Comparison of ENCODE assay signal across 1 cellular context in the genomic region with DNA sequence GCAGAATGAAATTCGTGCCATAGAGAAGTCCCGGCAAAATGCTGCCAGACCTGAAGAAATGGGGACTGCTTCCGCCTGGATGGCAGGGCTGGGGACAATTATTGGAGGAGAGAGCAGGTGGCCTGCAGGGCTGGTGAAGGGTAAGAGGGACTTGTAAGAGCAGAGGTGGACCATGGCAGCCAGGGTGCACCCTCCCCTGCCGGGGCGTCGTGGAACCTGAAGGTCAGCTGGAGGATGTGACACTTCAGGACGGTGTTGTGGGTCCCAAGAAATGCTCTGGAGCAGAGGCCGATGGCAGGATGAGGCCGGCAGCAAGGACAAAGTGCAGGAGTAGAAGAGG.
TF ChIP-seq lines count a peak whose summit lies in the region.

No MANE protein-coding gene starts in this region.

TF ChIP-seq in HCT116, 20 proteins besides CTCF, POLR2A, EP300 and RAD21 (continued from another document):
- TF ChIP-seq YY1 (IDR thresholded peaks at IDR 0.05; ENCODE audit: extremely low read depth, insufficient replicate concordance, low read depth, low read length) (no peak), SP1 (IDR thresholded peaks at IDR 0.05; ENCODE audit: low read depth) (no peak), EZH2phosphoT487 (IDR thresholded peaks at IDR 0.05; ENCODE audit: borderline replicate concordance) (no peak), POLR2AphosphoS5 (IDR thresholded peaks at IDR 0.05; ENCODE audit: low read depth, low read length) (no peak), SRF (IDR thresholded peaks at IDR 0.05; ENCODE audit: low read depth) (no peak), JUND (IDR thresholded peaks at IDR 0.05) (no peak), CEBPB (IDR thresholded peaks at IDR 0.05; ENCODE audit: low read depth) (no peak), CBX3 (IDR thresholded peaks at IDR 0.05; ENCODE audit: low read depth) (no peak), EGR1 (IDR thresholded peaks at IDR 0.05; ENCODE audit: low read depth) (no peak), SIN3A (IDR thresholded peaks at IDR 0.05; ENCODE audit: low read depth) (no peak), TCF7L2 (IDR thresholded peaks at IDR 0.05; ENCODE audit: borderline replicate concordance, extremely low read depth, insufficient read depth, insufficient read length) (no peak)
- TF ChIP-seq, protein P1, sequence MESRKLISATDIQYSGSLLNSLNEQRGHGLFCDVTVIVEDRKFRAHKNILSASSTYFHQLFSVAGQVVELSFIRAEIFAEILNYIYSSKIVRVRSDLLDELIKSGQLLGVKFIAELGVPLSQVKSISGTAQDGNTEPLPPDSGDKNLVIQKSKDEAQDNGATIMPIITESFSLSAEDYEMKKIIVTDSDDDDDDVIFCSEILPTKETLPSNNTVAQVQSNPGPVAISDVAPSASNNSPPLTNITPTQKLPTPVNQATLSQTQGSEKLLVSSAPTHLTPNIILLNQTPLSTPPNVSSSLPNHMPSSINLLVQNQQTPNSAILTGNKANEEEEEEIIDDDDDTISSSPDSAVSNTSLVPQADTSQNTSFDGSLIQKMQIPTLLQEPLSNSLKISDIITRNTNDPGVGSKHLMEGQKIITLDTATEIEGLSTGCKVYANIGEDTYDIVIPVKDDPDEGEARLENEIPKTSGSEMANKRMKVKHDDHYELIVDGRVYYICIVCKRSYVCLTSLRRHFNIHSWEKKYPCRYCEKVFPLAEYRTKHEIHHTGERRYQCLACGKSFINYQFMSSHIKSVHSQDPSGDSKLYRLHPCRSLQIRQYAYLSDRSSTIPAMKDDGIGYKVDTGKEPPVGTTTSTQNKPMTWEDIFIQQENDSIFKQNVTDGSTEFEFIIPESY (IDR thresholded peaks at IDR 0.05; ENCODE audit: extremely low read depth, insufficient replicate concordance, low read length): no peak
- TF ChIP-seq, protein P2, sequence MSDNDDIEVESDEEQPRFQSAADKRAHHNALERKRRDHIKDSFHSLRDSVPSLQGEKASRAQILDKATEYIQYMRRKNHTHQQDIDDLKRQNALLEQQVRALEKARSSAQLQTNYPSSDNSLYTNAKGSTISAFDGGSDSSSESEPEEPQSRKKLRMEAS (IDR thresholded peaks at IDR 0.05): no peak
- TF ChIP-seq, protein P3, sequence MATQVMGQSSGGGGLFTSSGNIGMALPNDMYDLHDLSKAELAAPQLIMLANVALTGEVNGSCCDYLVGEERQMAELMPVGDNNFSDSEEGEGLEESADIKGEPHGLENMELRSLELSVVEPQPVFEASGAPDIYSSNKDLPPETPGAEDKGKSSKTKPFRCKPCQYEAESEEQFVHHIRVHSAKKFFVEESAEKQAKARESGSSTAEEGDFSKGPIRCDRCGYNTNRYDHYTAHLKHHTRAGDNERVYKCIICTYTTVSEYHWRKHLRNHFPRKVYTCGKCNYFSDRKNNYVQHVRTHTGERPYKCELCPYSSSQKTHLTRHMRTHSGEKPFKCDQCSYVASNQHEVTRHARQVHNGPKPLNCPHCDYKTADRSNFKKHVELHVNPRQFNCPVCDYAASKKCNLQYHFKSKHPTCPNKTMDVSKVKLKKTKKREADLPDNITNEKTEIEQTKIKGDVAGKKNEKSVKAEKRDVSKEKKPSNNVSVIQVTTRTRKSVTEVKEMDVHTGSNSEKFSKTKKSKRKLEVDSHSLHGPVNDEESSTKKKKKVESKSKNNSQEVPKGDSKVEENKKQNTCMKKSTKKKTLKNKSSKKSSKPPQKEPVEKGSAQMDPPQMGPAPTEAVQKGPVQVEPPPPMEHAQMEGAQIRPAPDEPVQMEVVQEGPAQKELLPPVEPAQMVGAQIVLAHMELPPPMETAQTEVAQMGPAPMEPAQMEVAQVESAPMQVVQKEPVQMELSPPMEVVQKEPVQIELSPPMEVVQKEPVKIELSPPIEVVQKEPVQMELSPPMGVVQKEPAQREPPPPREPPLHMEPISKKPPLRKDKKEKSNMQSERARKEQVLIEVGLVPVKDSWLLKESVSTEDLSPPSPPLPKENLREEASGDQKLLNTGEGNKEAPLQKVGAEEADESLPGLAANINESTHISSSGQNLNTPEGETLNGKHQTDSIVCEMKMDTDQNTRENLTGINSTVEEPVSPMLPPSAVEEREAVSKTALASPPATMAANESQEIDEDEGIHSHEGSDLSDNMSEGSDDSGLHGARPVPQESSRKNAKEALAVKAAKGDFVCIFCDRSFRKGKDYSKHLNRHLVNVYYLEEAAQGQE (IDR thresholded peaks at IDR 0.05; ENCODE audit: low read depth): no peak
- TF ChIP-seq, protein P4, sequence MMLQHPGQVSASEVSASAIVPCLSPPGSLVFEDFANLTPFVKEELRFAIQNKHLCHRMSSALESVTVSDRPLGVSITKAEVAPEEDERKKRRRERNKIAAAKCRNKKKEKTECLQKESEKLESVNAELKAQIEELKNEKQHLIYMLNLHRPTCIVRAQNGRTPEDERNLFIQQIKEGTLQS (IDR thresholded peaks at IDR 0.05): no peak
TF ChIP-seq in HCT116: peak in this region for 0.
